8 cellular contexts compared by ENCODE assay signal in the genomic region with DNA sequence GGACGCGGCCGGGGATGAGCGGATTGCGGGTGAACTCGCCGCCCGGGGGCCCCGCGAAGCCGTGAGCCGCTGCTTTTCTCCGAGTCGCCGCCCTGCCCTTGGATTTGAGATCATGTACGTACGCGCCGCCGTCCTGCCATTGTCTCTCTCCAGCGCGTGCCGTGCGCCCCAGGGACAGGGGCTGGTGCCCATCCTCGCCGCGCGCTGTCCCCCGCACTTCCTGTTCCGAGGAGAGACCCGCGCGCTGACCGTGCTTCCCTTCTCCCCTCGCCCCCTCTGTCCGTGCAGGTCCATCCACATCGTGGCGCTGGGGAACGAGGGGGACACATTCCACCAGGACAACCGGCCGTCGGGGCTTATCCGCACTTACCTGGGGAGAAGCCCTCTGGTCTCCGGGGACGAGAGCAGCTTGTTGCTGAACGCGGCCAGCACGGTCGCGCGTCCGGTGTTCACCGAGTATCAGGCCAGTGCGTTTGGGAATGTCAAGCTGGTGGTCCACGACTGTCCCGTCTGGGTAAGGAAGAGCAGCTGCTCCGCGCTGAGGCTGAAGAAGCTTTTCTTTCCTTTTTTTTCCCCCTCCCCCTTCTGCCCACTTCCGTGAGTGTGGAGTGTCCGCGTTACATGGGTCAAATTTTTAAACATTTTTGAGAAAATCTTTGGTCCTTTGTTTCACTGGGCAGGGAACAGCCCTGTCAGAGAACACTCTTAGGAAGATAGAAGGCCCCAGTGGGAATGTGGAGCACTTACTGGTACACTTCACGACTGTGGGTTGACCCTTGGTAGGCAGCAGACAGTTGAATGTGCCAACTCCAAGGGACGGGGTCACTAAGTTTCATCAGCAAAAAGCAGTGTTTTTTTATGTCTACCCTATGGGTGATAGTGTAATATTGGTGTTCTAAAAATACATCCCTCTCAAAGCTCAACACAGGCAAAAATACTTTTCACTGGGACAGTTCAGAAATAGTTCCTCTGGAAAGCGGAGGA. TPM values are rescaled to one million over a fixed set of nuclear protein-coding genes. Genes with fewer than 3 reads are reported as not detected.
DNase-seq lines count a peak whose midpoint lies in the region; ATAC-seq and TF ChIP-seq lines count a peak whose summit lies in the region.

No MANE protein-coding gene starts in this region.

- peak; percentile 15 for ATAC-seq in GM19452 (IDR thresholded peaks at IDR 0.05; ENCODE audit: unreplicated experiment)
- ATAC-seq in left colon: peak; percentile 44

- TF ChIP-seq CTCF in HL-60 (IDR thresholded peaks at IDR 0.05; ENCODE audit: insufficient read depth, low read length): no peak

- H3K4me3 ChIP-seq in HL-60 (replicated peaks; ENCODE audit: insufficient read depth, low read length): peak overlapping the region; percentile 57

- DNase-seq in COR-L47 (lab: John Stamatoyannopoulos, UW) (peak; percentile 49), HL-60 (ENCODE audit: low read depth in 1 of 2, low spot score in 1 of 2) (peak in 1 of 2 experiments; percentile 24), T-helper 1 cell (peak; percentile 8 to 16 (median 12)), left colon (peak; percentile 45 to 76), NCI-H226 (no peak)
- peak; percentile 26 for DNase-seq in central memory CD4-positive, alpha-beta T cell
- peak in 2 of 3 experiments; percentile 3 to 19 for DNase-seq in stimulated activated CD4-positive, alpha-beta T cell treated with anti-CD3 and anti-CD28 coated beads, TNF-alpha, amount 100 ng/mL, for 4 hours (ENCODE audit: low read depth in 3 of 3)

- intact Hi-C loops in left colon (cut with DNase I, micrococcal nuclease): no loop called here

- no peaks in the 10 kb centered on the region for H3K27me3 ChIP-seq in HL-60 (ENCODE audit: insufficient read depth, poor library complexity, severe bottlenecking)

- peak overlapping the region; percentile 56 for H3K27ac ChIP-seq in HL-60 (replicated peaks)

RNA-seq across cellular contexts. Expression of a gene that starts 0.7 kb away (rescaled TPM):
- 10 to 100 TPM; 49.8 to 54.0 TPM for total RNA-seq in left colon

RNA-seq across cellular contexts. Expression of a gene that starts 49.1 kb away (rescaled TPM):
- under 1 TPM; 0.31 to 0.49 TPM for total RNA-seq in left colon
